In the genomic region with DNA sequence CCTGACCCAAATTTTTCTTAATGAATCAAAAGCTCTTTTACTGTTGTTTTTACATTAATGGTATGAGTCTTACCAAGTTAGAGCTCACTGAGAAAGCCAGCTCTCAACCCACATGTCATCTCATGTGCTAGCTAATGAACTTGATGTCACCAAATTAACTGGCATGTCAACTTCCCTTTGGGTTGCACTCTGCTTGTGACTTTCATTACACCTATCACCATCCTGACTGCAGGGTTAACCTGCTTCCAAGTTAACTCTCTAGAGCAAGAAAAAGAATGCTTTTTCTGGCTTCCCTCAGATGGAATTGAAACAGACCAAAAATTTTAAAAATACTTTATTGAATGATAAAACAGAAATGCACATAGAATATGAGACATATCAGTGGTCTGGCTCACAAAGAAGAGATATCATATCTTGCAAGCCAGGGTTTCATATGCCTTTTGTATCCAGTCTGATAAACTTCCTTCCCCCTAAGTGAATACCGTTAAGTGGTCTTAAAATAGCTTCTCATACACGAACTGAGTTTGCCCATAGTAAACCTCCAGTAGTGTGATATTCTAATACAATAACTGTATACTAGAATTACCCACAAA, we compare ENCODE assay signal across 23 cellular contexts.
"Had no signal": no experiment of that assay in that cellular context is flagged by ENCODE, and none has a peak within 500 bp of the region (broad histone marks: within the 10 kb centered on the region; RNA-seq: fewer than 3 reads in every experiment).

No MANE protein-coding gene starts in this region.

- FAIRE-seq: frontal cortex, keratinocyte had no signal

- ATAC-seq: activated CD8-positive, alpha-beta T cell treated with anti-CD3 and anti-CD28 coated beads for 36 hours; activated naive CD8-positive, alpha-beta T cell treated with anti-CD3 and anti-CD28 coated beads, Interleukin-2, amount 50 U/mL, for 24 hours; left cardiac atrium; left ventricle myocardium superior; natural killer cell treated with Interleukin-12 subunit alpha and Interleukin-12 subunit beta and Interleukin-15 and Interleukin-18, amount 100 ng/mL, for 72 hours; right cardiac atrium; T-helper 17 cell; upper lobe of right lung; WTC11 had no signal

- H3K27ac ChIP-seq: esophagus squamous epithelium, spleen, suprapubic skin, tibial artery, upper lobe of right lung had no signal

- H3K4me3 ChIP-seq: esophagus squamous epithelium, mucosa of descending colon, spleen, suprapubic skin, tibial artery, upper lobe of right lung had no signal

- DNase-seq: activated CD4-positive, alpha-beta T cell treated with anti-CD3 and anti-CD28 coated beads, Interleukin-2, amount 50 U/mL, for 1 hour; activated CD8-positive, alpha-beta T cell treated with anti-CD3 and anti-CD28 coated beads for 36 hours; activated naive CD8-positive, alpha-beta T cell treated with anti-CD3 and anti-CD28 coated beads, Interleukin-2, amount 50 U/mL, for 24 hours; activated T-cell treated with anti-CD3 and anti-CD28 coated beads, Interleukin-2, amount 50 U/mL, for 48 hours; amygdala; central memory CD4-positive, alpha-beta T cell; effector CD4-positive, alpha-beta T cell; esophagus squamous epithelium; hippocampal formation; left cardiac atrium; left ventricle myocardium superior; mucosa of descending colon; right cardiac atrium; spleen; stimulated activated naive CD4-positive, alpha-beta T cell; T-helper 17 cell; tibial artery; upper lobe of right lung had no signal

- H3K9me3 ChIP-seq: esophagus squamous epithelium, mucosa of descending colon, suprapubic skin, tibial artery, upper lobe of right lung had no signal

- H3K27me3 ChIP-seq: esophagus squamous epithelium, suprapubic skin, tibial artery, upper lobe of right lung had no signal

- H3K36me3 ChIP-seq: esophagus squamous epithelium, spleen, suprapubic skin, tibial artery, upper lobe of right lung had no signal

- H3K4me1 ChIP-seq: esophagus squamous epithelium, spleen, suprapubic skin, tibial artery, upper lobe of right lung had no signal
